Comparison of ENCODE assay signal across 8 cellular contexts in the genomic region with DNA sequence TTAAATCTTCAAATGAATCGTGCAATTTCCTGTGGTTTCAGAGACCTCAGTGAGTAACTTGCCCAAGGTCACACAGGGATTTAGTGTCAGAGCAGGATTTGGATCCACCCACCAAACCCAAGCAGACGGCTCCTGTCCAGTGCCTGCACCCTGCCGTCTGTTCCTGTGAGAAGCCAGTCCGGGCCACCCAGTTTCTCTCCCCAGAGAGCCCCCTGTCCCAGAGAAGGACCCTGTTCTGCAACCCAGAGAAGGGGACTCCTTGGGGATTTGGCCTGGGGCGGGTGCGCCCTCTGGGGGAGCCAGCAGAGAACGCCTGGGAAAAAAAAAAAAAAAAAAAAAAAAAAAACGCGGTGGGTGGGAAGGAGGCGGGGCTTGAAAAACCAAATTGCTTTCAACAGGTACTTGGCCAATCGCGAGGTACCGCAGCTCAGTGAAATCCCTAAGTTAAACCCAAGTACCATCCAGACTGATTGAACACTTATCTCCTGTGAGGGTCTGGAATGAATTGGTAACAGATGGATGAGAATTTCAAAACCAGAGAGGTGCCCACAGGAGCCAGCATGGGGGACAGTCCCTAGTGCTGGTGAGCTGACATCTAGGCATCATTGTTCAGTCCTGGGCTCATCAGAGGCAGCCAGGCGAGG. TPM values are rescaled to one million over a fixed set of nuclear protein-coding genes. Genes with fewer than 3 reads are reported as not detected.
DNase-seq lines count a peak whose midpoint lies in the region; ATAC-seq, FAIRE-seq and TF ChIP-seq lines count a peak whose summit lies in the region.

No MANE protein-coding gene starts in this region.

- TF ChIP-seq CTCF in IMR-90 (conservative IDR thresholded peaks at IDR 0.05; ENCODE audit: low read depth, low read length) (peak; percentile 57), brain (conservative IDR thresholded peaks at IDR 0.05) (peak; percentile 71 to 77), kidney epithelial cell (IDR thresholded peaks at IDR 0.05; ENCODE audit: insufficient read depth, low read length, poor library complexity, severe bottlenecking) (peak; percentile 83)

- no peak overlapping the region for H2BK20ac ChIP-seq in IMR-90 (ENCODE audit: low read depth, low read length)

- H2AFZ ChIP-seq in IMR-90 (replicated peaks; ENCODE audit: low read length, poor library complexity): peak overlapping the region; percentile 77

- H3K27ac Mint-ChIP-seq in brain: no peak overlapping the region

- no peak overlapping the region for H4K91ac ChIP-seq in IMR-90 (ENCODE audit: insufficient read depth, low read depth, low read length)

- no TSS peak for BruUV-seq in IMR-90 (replicated peaks; lab: Mats Ljungman, UMichigan)

- H3K4me3 ChIP-seq in IMR-90 (ENCODE audit: insufficient read depth, low read depth, low read length) (no peak overlapping the region), kidney epithelial cell (ENCODE audit: low read depth, low read length) (no peak overlapping the region)

- H2AK5ac ChIP-seq in IMR-90 (ENCODE audit: low read depth, low read length): no peak overlapping the region

- 0 out of 2 replicates have a peak, but pooled peaks cover 3% of the 10 kb centered on the region for H3K4me1 ChIP-seq in IMR-90 (ENCODE audit: control insufficient read depth, insufficient read depth, low read length)

- peak; percentile 29; the same call in 1 of the 2 replicates for ATAC-seq in IMR-90 (ENCODE audit: low read depth)
- no peak for ATAC-seq in GM21528 (IDR thresholded peaks at IDR 0.05; ENCODE audit: low FRiP score, unreplicated experiment)

- no peaks in the 10 kb centered on the region for H3K79me1 ChIP-seq in IMR-90 (ENCODE audit: low read depth in 1 of 2, low read length in 2 of 2)

- peak overlapping the region; percentile 72; the same call in 1 of the 2 replicates for H3K4me2 ChIP-seq in IMR-90 (ENCODE audit: low read depth, low read length)

- H2BK15ac ChIP-seq in IMR-90 (ENCODE audit: low read depth, low read length): no peak overlapping the region

- no peak overlapping the region for H3K4ac ChIP-seq in IMR-90 (ENCODE audit: low read depth, low read length)

- H3K27ac ChIP-seq in IMR-90 (ENCODE audit: insufficient read depth, low read length): no peak overlapping the region

- no peak overlapping the region for H3K4me3 Mint-ChIP-seq in brain

- no peak overlapping the region for H4K8ac ChIP-seq in IMR-90 (ENCODE audit: low read depth in 2 of 2, low read length in 2 of 2)

- H3K14ac ChIP-seq in IMR-90 (replicated peaks; ENCODE audit: low read depth, low read length): no peak overlapping the region

- no peak for TF ChIP-seq POLR2A in IMR-90 (IDR thresholded peaks at IDR 0.05; ENCODE audit: low read depth, low read length)

- H4K5ac ChIP-seq in IMR-90 (ENCODE audit: low read depth, low read length): no peak overlapping the region

- H4K20me1 ChIP-seq in IMR-90 (ENCODE audit: insufficient read depth, low read length): no peaks in the 10 kb centered on the region

- no peak for FAIRE-seq in RCC 7860 (lab: Jason Lieb, UNC)

- peak; percentile 48 for DNase-seq in EL
- peak; percentile 39 for DNase-seq in IMR-90
- peak in 3 of 5 donors; percentile 20 to 45 (median 25) for DNase-seq in T-helper 1 cell
- DNase-seq in kidney epithelial cell (ENCODE audit: low read depth): no peak
- DNase-seq in stimulated activated CD4-positive, alpha-beta T cell treated with anti-CD3 and anti-CD28 coated beads, Interleukin-2, amount 100 ng/mL, for 48 hours: peak; percentile 26 to 31
- DNase-seq in RCC 7860 (ENCODE audit: low spot score): no peak

- H2BK5ac ChIP-seq in IMR-90 (ENCODE audit: low read depth, low read length, poor library complexity, severe bottlenecking): no peak overlapping the region

- in situ Hi-C loops in IMR-90 (cut with MboI; ENCODE audit: low sequenced_read_pairs): no loop called here

- peaks cover 15% of the 10 kb centered on the region for H3K27me3 Mint-ChIP-seq in brain

- H3K56ac ChIP-seq in IMR-90 (ENCODE audit: extremely low read depth, insufficient read depth, low read length): no peak overlapping the region

- CTCF ChIA-PET in IMR-90 (lab: Yijun Ruan, JAX): no interaction called here

- H2BK120ac ChIP-seq in IMR-90 (ENCODE audit: low read depth, low read length): no peak overlapping the region

- no peak overlapping the region for H3K23ac ChIP-seq in IMR-90 (ENCODE audit: low read depth, low read length)

- TF ChIP-seq RAD21 in IMR-90 (IDR thresholded peaks at IDR 0.05; ENCODE audit: low read length): peak; percentile 51

- dilution Hi-C loops in IMR-90 (cut with HindIII; ENCODE audit: low sequenced_read_pairs, unreplicated experiment): no loop called here

- H3K27me3 ChIP-seq in IMR-90 (ENCODE audit: control insufficient read depth, insufficient read depth, low read length) (peaks cover 4% of the 10 kb centered on the region), kidney epithelial cell (ENCODE audit: control insufficient read depth, insufficient read depth, low read length) (no peaks in the 10 kb centered on the region)

- peaks cover 0 to 3% (median 2%) of the 10 kb centered on the region in 5 experiments for H3K9me3 Mint-ChIP-seq in brain

- H3K36me3 ChIP-seq in IMR-90 (ENCODE audit: control insufficient read depth, insufficient read depth, low read length) (no peaks in the 10 kb centered on the region), kidney epithelial cell (ENCODE audit: control insufficient read depth, insufficient read depth, low read length) (no peaks in the 10 kb centered on the region)

- H3K9me1 ChIP-seq in IMR-90 (ENCODE audit: insufficient read depth, low read length): no peaks in the 10 kb centered on the region

- 0% methylated on average over 3 of the region's 14 CpGs; no CpG with 5 or more reads in 1 of the 2 experiments for WGBS in IMR-90 (ENCODE audit: extremely low coverage in 2 of 2, insufficient read length in 1 of 2), 2 experiments

- no peak overlapping the region for H3K18ac ChIP-seq in IMR-90 (ENCODE audit: low read depth, low read length)

- no peaks in the 10 kb centered on the region for H3K36me3 Mint-ChIP-seq in brain

- peaks cover 3% of the 10 kb centered on the region for H3K9me3 ChIP-seq in IMR-90 (ENCODE audit: control insufficient read depth, insufficient read depth, low read length)

- no peak overlapping the region for H3K9ac ChIP-seq in IMR-90 (ENCODE audit: low read depth, low read length)

- POLR2A ChIA-PET in IMR-90 (lab: Charles Lee; ENCODE audit: unreplicated experiment): no interaction called here

- intact Hi-C loops in IMR-90 (cut with micrococcal nuclease): loop anchor here (2.0 kb wide), 1 partner anchor 146 kb away; no protein-coding TSS in a partner anchor

- H3K4me1 Mint-ChIP-seq in brain: peaks cover 26% of the 10 kb centered on the region

- H2AK9ac ChIP-seq in IMR-90 (replicated peaks; ENCODE audit: low read depth, low read length, poor library complexity): no peak overlapping the region

TF ChIP-seq in IMR-90, 13 proteins besides CTCF, POLR2A, EP300 and RAD21:
- peak; percentile 32; the same call in 1 of the 2 replicates for TF ChIP-seq MAZ (IDR thresholded peaks at IDR 0.05; ENCODE audit: borderline replicate concordance, low read depth, low read length)
- no peak for TF ChIP-seq FOS (IDR thresholded peaks at IDR 0.05; ENCODE audit: low read depth, low read length)
- TF ChIP-seq SMC3 (IDR thresholded peaks at IDR 0.05; ENCODE audit: low read depth, low read length): peak; percentile 37

RNA-seq across cellular contexts. Expression of gene REEP1, which starts 30.9 kb away (rescaled TPM):
- total RNA-seq in IMR-90 (2012; rRNA removed) (under 0.01 TPM in 2 replicates), kidney epithelial cell (0.48 and 1.3 TPM in 2 replicates)
- polyA plus RNA-seq in IMR-90 (2012; rRNA removed) (0.03 TPM in 1 of 2 replicates, not detected in the other), brain (ENCODE audit: insufficient read depth, low read depth, low replicate concordance) (12.1 TPM)
- 0.03 and 0.13 TPM in 2 replicates for polyA plus RNA-seq in IMR-90 (2012; cell fraction: cytosol; rRNA removed)
- polyA plus RNA-seq in IMR-90 (2012; cell fraction: nucleus; rRNA removed; ENCODE audit: low replicate concordance): 0.06 TPM in 1 of 2 replicates, not detected in the other

Comparison
In these comparisons a context has a peak if more than half of its experiments do, and no peak if none do; other contexts are left out.
1. DNase-seq: peak in EL (single experiment), IMR-90 (single experiment), T-helper 1 cell (3 of 5) and stimulated activated CD4-positive, alpha-beta T cell treated with anti-CD3 and anti-CD28 coated beads, Interleukin-2, amount 100 ng/mL, for 48 hours (2 of 2); none in kidney epithelial cell (single experiment) and RCC 7860 (single experiment).
2. Peak in every context shown above with its lines, with median percentiles within 50 percentile points of each other: CTCF ChIP-seq.